Comparison of ENCODE assay signal across 34 cellular contexts in the genomic region with DNA sequence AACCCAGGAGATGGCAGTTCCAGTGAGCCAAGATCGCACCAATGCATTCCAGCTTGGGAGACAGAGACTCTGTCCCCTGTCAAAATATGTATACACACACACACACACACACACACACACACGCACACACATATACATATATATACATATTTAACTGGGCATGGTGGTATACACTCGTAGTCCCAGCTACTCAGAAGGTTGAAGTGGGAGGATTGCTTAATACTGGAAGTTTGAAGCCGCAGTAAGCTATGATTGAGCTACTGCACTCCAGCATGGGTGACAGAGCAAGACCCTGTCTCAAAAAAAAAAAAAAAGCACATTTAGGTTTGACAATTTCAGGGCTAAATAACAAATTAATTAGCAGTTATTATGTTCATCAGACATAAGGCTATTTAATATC.
"Had no signal": no experiment of that assay in that cellular context is flagged by ENCODE, and none has a peak within 500 bp of the region (broad histone marks: within the 10 kb centered on the region; RNA-seq: fewer than 3 reads in every experiment).

No MANE protein-coding gene starts in this region.

- H3K27me3 ChIP-seq: adrenal gland, body of pancreas, brain microvascular endothelial cell, breast epithelium had no signal

- H3K36me3 ChIP-seq: adrenal gland, brain microvascular endothelial cell, breast epithelium, WERI-Rb-1 had no signal

- H3K4me3 ChIP-seq: adrenal gland, body of pancreas, breast epithelium had no signal

- ATAC-seq: activated CD4-positive, CD25-positive, alpha-beta regulatory T cell treated with anti-CD3 and anti-CD28 coated beads, Interleukin-2, amount 50 U/mL, for 24 hours; activated CD8-positive, alpha-beta T cell treated with anti-CD3 and anti-CD28 coated beads for 36 hours; activated naive CD4-positive, alpha-beta T cell treated with anti-CD3 and anti-CD28 coated beads, Interleukin-2, amount 50 U/mL, for 72 hours; activated T-cell treated with anti-CD3 and anti-CD28 coated beads, Interleukin-2, amount 50 U/mL, for 4 hours; activated T-cell treated with anti-CD3 and anti-CD28 coated beads, Interleukin-2, amount 50 U/mL, for 72 hours; activated T-helper 17 cell treated with anti-CD3 and anti-CD28 coated beads, Interleukin-2, amount 50 U/mL, for 72 hours; body of pancreas; WTC11 had no signal

- DNase-seq: activated CD4-positive, alpha-beta memory T cell treated with anti-CD3 and anti-CD28 coated beads for 36 hours; activated CD4-positive, alpha-beta T cell treated with anti-CD3 and anti-CD28 coated beads for 1 hour; activated CD4-positive, alpha-beta T cell treated with anti-CD3 and anti-CD28 coated beads for 4 hours; activated CD4-positive, alpha-beta T cell treated with anti-CD3 and anti-CD28 coated beads, Interleukin-2, amount 10 ng/mL, durations not matched to agents 24 days and 14 days; activated CD4-positive, alpha-beta T cell treated with anti-CD3 and anti-CD28 coated beads, Interleukin-2, amount 50 U/mL, for 1 hour; activated CD4-positive, alpha-beta T cell treated with anti-CD3 and anti-CD28 coated beads, Interleukin-2, amount 50 U/mL, for 4 hours; activated CD4-positive, CD25-positive, alpha-beta regulatory T cell; activated CD8-positive, alpha-beta memory T cell treated with anti-CD3 and anti-CD28 coated beads, Interleukin-2, amount 50 U/mL, for 4 hours; activated CD8-positive, alpha-beta T cell treated with anti-CD3 and anti-CD28 coated beads for 36 hours; activated effector memory CD4-positive, alpha-beta T cell treated with anti-CD3 and anti-CD28 coated beads, Interleukin-2, amount 50 U/mL, for 16 hours; activated gamma-delta T cell treated with Interleukin-2 at 50 U/mL for 16 hours; activated naive CD4-positive, alpha-beta T cell; activated naive CD4-positive, alpha-beta T cell treated with anti-CD3 and anti-CD28 coated beads for 36 hours; activated naive CD4-positive, alpha-beta T cell treated with anti-CD3 and anti-CD28 coated beads, Interleukin-2, amount 50 U/mL, for 16 hours; activated naive CD8-positive, alpha-beta T cell treated with anti-CD3 and anti-CD28 coated beads for 36 hours; activated T-cell treated with anti-CD3 and anti-CD28 coated beads for 4 hours; activated T-cell treated with anti-CD3 and anti-CD28 coated beads, Interleukin-2, amount 50 U/mL, for 1 hour; activated T-cell treated with anti-CD3 and anti-CD28 coated beads, Interleukin-2, amount 50 U/mL, for 4 hours; activated T-cell treated with anti-CD3 and anti-CD28 coated beads, Interleukin-2, amount 50 U/mL, for 72 hours; adrenal gland; amniotic stem cell; aorta; body of pancreas; brain microvascular endothelial cell; central memory CD4-positive, alpha-beta T cell; T-helper 1 cell; T-helper 2 cell; T-helper 9 cell; WERI-Rb-1 had no signal

- H3K4me1 ChIP-seq: adrenal gland, body of pancreas, breast epithelium had no signal

- H3K27ac ChIP-seq: adrenal gland, body of pancreas, brain microvascular endothelial cell, breast epithelium, WERI-Rb-1 had no signal

- H3K9me3 ChIP-seq: adrenal gland, body of pancreas, breast epithelium had no signal
